25 cellular contexts compared by ENCODE assay signal in the genomic region with DNA sequence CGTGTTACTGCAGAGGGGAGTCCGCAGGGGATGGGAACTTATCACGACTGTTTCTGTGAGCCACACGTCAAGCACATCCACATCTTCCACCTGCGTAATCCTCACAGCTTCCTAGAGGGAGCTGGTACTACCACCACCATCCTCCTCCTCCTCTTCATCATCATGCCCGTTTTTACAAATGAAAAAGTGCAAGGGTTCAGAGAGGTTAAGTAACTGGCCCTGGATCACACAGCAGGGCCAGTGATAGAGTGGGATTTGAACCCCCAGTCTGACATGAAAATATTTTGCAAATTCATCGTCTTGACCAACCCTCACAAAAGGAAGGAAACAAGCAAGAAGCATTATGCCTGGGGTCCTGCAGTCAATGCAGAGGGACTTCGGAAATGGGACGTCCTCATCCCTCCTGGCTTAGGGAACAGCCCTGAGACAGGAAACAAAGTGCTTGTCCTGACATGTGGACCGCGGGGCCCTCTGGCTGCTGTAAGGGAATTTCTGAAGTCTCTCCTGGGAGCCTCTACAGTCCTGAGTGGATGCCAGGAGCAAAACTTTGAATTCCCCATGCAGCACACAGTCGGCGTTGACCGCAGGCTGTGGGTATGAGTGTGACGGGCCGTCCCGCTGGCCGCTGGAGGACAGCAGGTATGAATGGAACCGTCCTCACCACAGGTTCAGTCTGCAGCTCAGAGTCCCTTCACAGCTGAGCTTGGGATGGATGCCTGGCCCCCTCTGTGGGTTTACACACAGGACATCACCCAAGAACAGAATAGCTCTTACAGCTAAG.
"Had no signal": no experiment of that assay in that cellular context is flagged by ENCODE, and none has a peak within 500 bp of the region (broad histone marks: within the 10 kb centered on the region; RNA-seq: fewer than 3 reads in every experiment).

No MANE protein-coding gene starts in this region.

- H3K27ac Mint-ChIP-seq: activated CD4-positive, alpha-beta memory T cell treated with anti-CD3 and anti-CD28 coated beads, Interleukin-2, amount 10 ng/mL, durations not matched to agents 7 days and 5 days; activated CD4-positive, alpha-beta T cell treated with anti-CD3 and anti-CD28 coated beads, Interleukin-2, amount 10 ng/mL, durations not matched to agents 24 days and 14 days; activated naive CD4-positive, alpha-beta T cell treated with anti-CD3 and anti-CD28 coated beads, Interleukin-2, amount 10 ng/mL, durations not matched to agents 7 days and 5 days; activated T-cell treated with anti-CD3 and anti-CD28 coated beads, Interleukin-2, amount 50 U/mL, for 24 hours; nephron; progenitor cell of endocrine pancreas; stimulated activated naive CD8-positive, alpha-beta T cell treated with anti-CD3 and anti-CD28 coated beads, Interleukin-15, Interleukin-2, amounts not matched to agents 100 ng/mL and 50 ng/mL, for 24 hours had no signal

- H3K4me3 Mint-ChIP-seq: activated CD4-positive, alpha-beta memory T cell treated with anti-CD3 and anti-CD28 coated beads, Interleukin-2, amount 10 ng/mL, durations not matched to agents 7 days and 5 days; activated CD4-positive, alpha-beta T cell treated with anti-CD3 and anti-CD28 coated beads, Interleukin-2, amount 10 ng/mL, durations not matched to agents 24 days and 14 days; activated naive CD4-positive, alpha-beta T cell treated with anti-CD3 and anti-CD28 coated beads, Interleukin-2, amount 10 ng/mL, durations not matched to agents 7 days and 5 days; activated T-cell treated with anti-CD3 and anti-CD28 coated beads, Interleukin-2, amount 50 U/mL, for 24 hours; nephron; stimulated activated naive CD8-positive, alpha-beta T cell treated with anti-CD3 and anti-CD28 coated beads, Interleukin-15, Interleukin-2, amounts not matched to agents 100 ng/mL and 50 ng/mL, for 24 hours had no signal

- H3K27me3 Mint-ChIP-seq: activated naive CD4-positive, alpha-beta T cell treated with anti-CD3 and anti-CD28 coated beads, Interleukin-2, amount 10 ng/mL, durations not matched to agents 7 days and 5 days had no signal

- FAIRE-seq: astrocyte had no signal

- H3K27ac ChIP-seq: brain microvascular endothelial cell, heart right ventricle, left lung, ovary, skin epidermis, upper lobe of left lung had no signal

- H3K4me1 ChIP-seq: heart right ventricle, left lung, upper lobe of left lung had no signal

- H3K36me3 ChIP-seq: brain microvascular endothelial cell, heart right ventricle, left lung, ovary, upper lobe of left lung had no signal

- DNase-seq: activated CD4-positive, alpha-beta memory T cell treated with anti-CD3 and anti-CD28 coated beads, Interleukin-2, amount 10 ng/mL, durations not matched to agents 7 days and 5 days; activated CD4-positive, alpha-beta T cell treated with anti-CD3 and anti-CD28 coated beads, Interleukin-2, amount 10 ng/mL, durations not matched to agents 24 days and 14 days; activated CD8-positive, alpha-beta memory T cell treated with anti-CD3 and anti-CD28 coated beads, Interleukin-2, amount 50 U/mL, for 48 hours; activated gamma-delta T cell; activated naive CD4-positive, alpha-beta T cell treated with anti-CD3 and anti-CD28 coated beads, Interleukin-2, amount 10 ng/mL, durations not matched to agents 7 days and 5 days; activated T-cell treated with anti-CD3 and anti-CD28 coated beads, Interleukin-2, amount 50 U/mL, for 24 hours; amniotic stem cell; brain microvascular endothelial cell; central memory CD4-positive, alpha-beta T cell; foreskin melanocyte; heart right ventricle; left lung; ovary; stimulated activated CD4-positive, alpha-beta T cell treated with anti-CD3 and anti-CD28 coated beads, Interleukin-12 subunit alpha, Interleukin-12 subunit beta, amount 100 ng/mL, for 4 hours; stimulated activated CD4-positive, alpha-beta T cell treated with anti-CD3 and anti-CD28 coated beads, Interleukin-4, amount 100 ng/mL, for 1 hour had no signal

- H3K9me3 ChIP-seq: heart right ventricle, left lung, ovary, thoracic aorta, upper lobe of left lung had no signal

- H3K27me3 ChIP-seq: brain microvascular endothelial cell, ovary, upper lobe of left lung had no signal

- H3K4me3 ChIP-seq: heart right ventricle, left lung, lung, ovary, skin epidermis, thoracic aorta, upper lobe of left lung had no signal

- ATAC-seq: esophagus mucosa, heart right ventricle, left lung, sciatic nerve had no signal

- H3K9me3 Mint-ChIP-seq: activated CD4-positive, alpha-beta memory T cell treated with anti-CD3 and anti-CD28 coated beads, Interleukin-2, amount 10 ng/mL, durations not matched to agents 7 days and 5 days; activated CD4-positive, alpha-beta T cell treated with anti-CD3 and anti-CD28 coated beads, Interleukin-2, amount 10 ng/mL, durations not matched to agents 24 days and 14 days; activated naive CD4-positive, alpha-beta T cell treated with anti-CD3 and anti-CD28 coated beads, Interleukin-2, amount 10 ng/mL, durations not matched to agents 7 days and 5 days; activated T-cell treated with anti-CD3 and anti-CD28 coated beads, Interleukin-2, amount 50 U/mL, for 24 hours; stimulated activated naive CD8-positive, alpha-beta T cell treated with anti-CD3 and anti-CD28 coated beads, Interleukin-15, Interleukin-2, amounts not matched to agents 100 ng/mL and 50 ng/mL, for 24 hours had no signal

- H3K4me1 Mint-ChIP-seq: activated CD4-positive, alpha-beta memory T cell treated with anti-CD3 and anti-CD28 coated beads, Interleukin-2, amount 10 ng/mL, durations not matched to agents 7 days and 5 days; activated CD4-positive, alpha-beta T cell treated with anti-CD3 and anti-CD28 coated beads, Interleukin-2, amount 10 ng/mL, durations not matched to agents 24 days and 14 days; activated naive CD4-positive, alpha-beta T cell treated with anti-CD3 and anti-CD28 coated beads, Interleukin-2, amount 10 ng/mL, durations not matched to agents 7 days and 5 days had no signal

- H3K36me3 Mint-ChIP-seq: activated naive CD4-positive, alpha-beta T cell treated with anti-CD3 and anti-CD28 coated beads, Interleukin-2, amount 10 ng/mL, durations not matched to agents 7 days and 5 days had no signal
